In the genomic region with DNA sequence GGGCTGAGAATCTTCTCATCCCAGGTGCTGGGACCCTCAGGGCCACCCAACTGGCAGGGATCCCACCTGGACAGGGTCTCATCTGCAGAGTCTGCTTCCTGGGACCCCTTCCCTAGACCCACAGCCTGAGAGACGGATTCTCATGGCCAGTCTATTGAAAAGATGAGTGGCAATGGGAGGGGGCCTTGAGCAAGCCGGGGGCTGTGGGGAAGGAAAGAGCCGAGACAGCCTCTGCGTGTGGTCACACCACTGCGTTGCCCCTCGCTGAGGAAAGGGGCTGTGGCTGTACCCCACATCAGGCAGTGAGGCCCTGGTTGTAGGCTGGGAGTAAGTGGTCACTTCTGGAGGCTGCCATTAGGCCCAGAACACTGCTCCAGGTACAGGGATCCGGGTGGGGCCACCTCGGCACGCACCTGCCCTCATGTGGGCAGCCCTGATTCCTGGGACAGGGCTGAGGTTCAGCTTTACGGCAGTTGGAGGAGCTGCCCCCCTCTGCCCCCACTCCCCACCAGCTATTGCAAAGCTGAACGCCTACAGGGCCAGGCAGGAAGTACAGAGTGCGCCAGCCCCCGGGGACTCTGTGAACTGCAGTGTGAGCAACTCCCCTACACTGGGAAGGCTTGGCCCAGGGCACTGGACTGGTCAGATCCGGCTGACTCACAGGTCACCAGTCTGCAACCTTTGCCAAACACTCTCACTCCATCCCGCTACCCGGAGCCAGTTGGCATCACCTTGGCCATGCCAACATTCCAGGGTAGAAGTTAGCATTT, we compare ENCODE assay signal across 16 cellular contexts.
DNase-seq lines count a peak whose midpoint lies in the region; ATAC-seq and TF ChIP-seq lines count a peak whose summit lies in the region.
"Had no signal": no experiment of that assay in that cellular context is flagged by ENCODE, and none has a peak within 500 bp of the region (broad histone marks: within the 10 kb centered on the region; RNA-seq: fewer than 3 reads in every experiment).

No MANE protein-coding gene starts in this region.

- TF ChIP-seq CTCF in MCF 10A (IDR thresholded peaks at IDR 0.05; ENCODE audit: unreplicated experiment) = peak; percentile 12
- peak in 1 of 3 donors; percentile 19 for TF ChIP-seq CTCF in breast epithelium (IDR thresholded peaks at IDR 0.05)
- no peak for TF ChIP-seq CTCF in left lung (IDR thresholded peaks at IDR 0.05)
- TF ChIP-seq CTCF in upper lobe of left lung (IDR thresholded peaks at IDR 0.05) = no peak
- TF ChIP-seq CTCF in GM13977 (IDR thresholded peaks at IDR 0.05; ENCODE audit: extremely low read depth, insufficient read depth, missing control alignments) = no peak

- no peaks in the 10 kb centered on the region for H3K36me3 Mint-ChIP-seq in MCF 10A (ENCODE audit: insufficient read depth, unreplicated experiment)

- no peak for TF ChIP-seq EP300 in upper lobe of left lung (IDR thresholded peaks at IDR 0.05)

- H3K4me1 ChIP-seq in breast epithelium (no peaks in the 10 kb centered on the region), left lung (peaks cover 0 to 5% of the 10 kb centered on the region in 2 donors), upper lobe of left lung (peaks cover 0 to 8% (median under 1%) of the 10 kb centered on the region in 4 donors)

- ATAC-seq in left lung (peak; percentile 11), upper lobe of left lung (ENCODE audit: low FRiP score in 2 of 2) (peak; percentile 30 to 43), GM21825 (IDR thresholded peaks at IDR 0.05; ENCODE audit: unreplicated experiment) (no peak)

- no peak overlapping the region for H3K4me3 Mint-ChIP-seq in MCF 10A (ENCODE audit: unreplicated experiment)
- H3K4me3 Mint-ChIP-seq: stimulated activated naive CD8-positive, alpha-beta T cell treated with anti-CD3 and anti-CD28 coated beads, Interleukin-15, Interleukin-2, amounts not matched to agents 100 ng/mL and 50 ng/mL, for 24 hours had no signal

- no peaks in the 10 kb centered on the region for H3K9me3 Mint-ChIP-seq in MCF 10A (ENCODE audit: unreplicated experiment)
- H3K9me3 Mint-ChIP-seq: stimulated activated naive CD8-positive, alpha-beta T cell treated with anti-CD3 and anti-CD28 coated beads, Interleukin-15, Interleukin-2, amounts not matched to agents 100 ng/mL and 50 ng/mL, for 24 hours had no signal

- TF ChIP-seq POLR2A in breast epithelium (IDR thresholded peaks at IDR 0.05) (no peak), upper lobe of left lung (IDR thresholded peaks at IDR 0.05) (no peak)

- in situ Hi-C loops in GM13977 (cut with MboI; ENCODE audit: low pct_unique_long_range_greater_than_20kb, low sequenced_read_pairs, unreplicated experiment) = no loop called here

- peaks cover 16% of the 10 kb centered on the region for H3K4me1 Mint-ChIP-seq in MCF 10A (ENCODE audit: insufficient read depth, unreplicated experiment)

- WGBS in adipose tissue, 3 donors = 72 to 82% (median 76%) methylated on average over 16 of the region's 16 CpGs
- WGBS in upper lobe of left lung, 2 donors = 80 to 82% methylated on average over 2 to 16 of the region's 16 CpGs

- CTCF ChIA-PET in MCF 10A (lab: Yijun Ruan, JAX) = interaction anchor here (0.6 kb wide), 1 partner anchor 24 kb away, joined by 3 read pairs; no protein-coding TSS in a partner anchor

- intact Hi-C loops in MCF 10A (cut with micrococcal nuclease) (no loop called here), breast epithelium (cut with DNase I; ENCODE audit: low total_unique reads) (no loop called here), left lung (cut with DNase I) (no loop called here)

- no peaks in the 10 kb centered on the region for H3K27me3 Mint-ChIP-seq in MCF 10A (ENCODE audit: insufficient read depth, unreplicated experiment)

- H3K4me3 ChIP-seq in breast epithelium (no peak overlapping the region), left lung (no peak overlapping the region), upper lobe of left lung (no peak overlapping the region)
- H3K4me3 ChIP-seq: SK-N-MC had no signal

- BruUV-seq in MCF 10A (replicated peaks; lab: Mats Ljungman, UMichigan) = no TSS peak

- DNase-seq in MCF 10A (ENCODE audit: unreplicated experiment) (peak; percentile 73), breast epithelium (ENCODE audit: low spot score in 2 of 2) (no peak), left lung (no peak), upper lobe of left lung (peak in 1 of 2 donors; percentile 21), GM13977 (ENCODE audit: low spot score) (no peak), SHP77 (lab: John Stamatoyannopoulos, UW) (no peak)
- DNase-seq: activated CD4-positive, CD25-positive, alpha-beta regulatory T cell; caudate nucleus; NCI-H1417; NCI-H69; stimulated activated CD4-positive, alpha-beta T cell treated with anti-CD3 and anti-CD28 coated beads, Interleukin-2, amount 100 ng/mL, for 24 hours had no signal

- no peaks in the 10 kb centered on the region for H3K9me3 ChIP-seq in breast epithelium
- no peaks in the 10 kb centered on the region for H3K9me3 ChIP-seq in left lung
- H3K9me3 ChIP-seq in upper lobe of left lung = no peaks in the 10 kb centered on the region
- H3K9me3 ChIP-seq: neutrophil had no signal

- POLR2A ChIA-PET in MCF 10A (lab: Yijun Ruan, JAX) = interaction anchor here (1.1 to 1.2 kb wide), 2 partner anchors 10 to 377 kb away, joined by 3 read pairs; no protein-coding TSS in a partner anchor

- H3K36me3 ChIP-seq in breast epithelium = no peaks in the 10 kb centered on the region
- H3K36me3 ChIP-seq in left lung = no peaks in the 10 kb centered on the region
- H3K36me3 ChIP-seq in upper lobe of left lung = no peaks in the 10 kb centered on the region
- H3K36me3 ChIP-seq: neutrophil had no signal

- H3K27ac ChIP-seq in breast epithelium (no peak overlapping the region), adipose tissue (ENCODE audit: low read depth, low read length) (peak overlapping the region; percentile 3), left lung (no peak overlapping the region), upper lobe of left lung (peak overlapping the region in 1 of 4 donors; percentile 54)
- H3K27ac ChIP-seq: neutrophil, SK-N-MC had no signal

- H3K27me3 ChIP-seq in breast epithelium = no peaks in the 10 kb centered on the region
- peaks cover 0 to 4% of the 10 kb centered on the region in 2 donors for H3K27me3 ChIP-seq in left lung
- no peaks in the 10 kb centered on the region for H3K27me3 ChIP-seq in upper lobe of left lung

- H3K27ac Mint-ChIP-seq in MCF 10A (ENCODE audit: low read depth, unreplicated experiment) = no peak overlapping the region
- H3K27ac Mint-ChIP-seq: stimulated activated naive CD8-positive, alpha-beta T cell treated with anti-CD3 and anti-CD28 coated beads, Interleukin-15, Interleukin-2, amounts not matched to agents 100 ng/mL and 50 ng/mL, for 24 hours had no signal
